Comparison of ENCODE assay signal across 12 cellular contexts in the genomic region with DNA sequence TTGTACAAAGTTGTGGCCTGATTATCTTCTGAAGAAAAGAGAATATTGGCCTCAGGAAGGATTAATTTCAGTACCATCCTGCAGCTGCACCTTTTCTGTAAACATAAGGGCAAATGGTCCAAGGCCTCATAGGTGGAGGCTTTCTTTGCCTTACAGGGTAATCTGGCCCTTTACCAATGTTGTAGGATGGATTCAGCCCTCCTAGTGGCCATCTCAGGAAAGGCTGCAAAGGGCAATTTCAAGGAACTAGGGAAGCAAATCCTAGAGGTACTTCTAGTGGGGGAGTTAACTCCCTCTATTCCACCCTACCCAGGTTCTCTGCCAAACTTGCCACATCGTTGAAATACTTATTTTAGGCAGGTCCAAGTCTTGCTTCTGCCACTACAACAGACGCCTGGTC. TPM values are rescaled to one million over a fixed set of nuclear protein-coding genes. Genes with fewer than 3 reads are reported as not detected.
DNase-seq lines count a peak whose midpoint lies in the region; ATAC-seq and TF ChIP-seq lines count a peak whose summit lies in the region.
"Had no signal": no experiment of that assay in that cellular context is flagged by ENCODE, and none has a peak within 500 bp of the region (broad histone marks: within the 10 kb centered on the region; RNA-seq: fewer than 3 reads in every experiment).

No MANE protein-coding gene starts in this region.

- no peak overlapping the region for H3K9ac ChIP-seq in liver (ENCODE audit: low read depth in 1 of 2, low read length in 2 of 2)

- peak in 1 of 2 donors; percentile 61 for TF ChIP-seq RAD21 in liver (IDR thresholded peaks at IDR 0.05)

- DNase-seq in ELR (ENCODE audit: low read depth), result peak; percentile 1
- DNase-seq in amniotic epithelial cell (ENCODE audit: low read depth), result peak; percentile 6
- no peak for DNase-seq in effector CD4-positive, alpha-beta T cell
- DNase-seq: activated CD8-positive, alpha-beta T cell treated with anti-CD3 and anti-CD28 coated beads for 36 hours; adrenal gland; NCI-H146; Right ventricle myocardium superior had no signal

- H3K4me3 ChIP-seq in liver (ENCODE audit: low read depth in 1 of 3, low read length in 3 of 3), result no peak overlapping the region
- H3K4me3 ChIP-seq: adrenal gland had no signal

- H3K27me3 ChIP-seq in liver (ENCODE audit: control insufficient read depth in 4 of 4, insufficient read depth in 4 of 4, low read length in 3 of 4), result no peaks in the 10 kb centered on the region
- H3K27me3 ChIP-seq: adrenal gland had no signal

- H3K36me3 ChIP-seq in liver (ENCODE audit: control insufficient read depth in 4 of 4, insufficient read depth in 3 of 4, low read depth in 1 of 4, low read length in 3 of 4), result no peaks in the 10 kb centered on the region
- H3K36me3 ChIP-seq: adrenal gland had no signal

- no peak overlapping the region for H3K27ac ChIP-seq in liver (ENCODE audit: low read depth in 1 of 2, low read length in 2 of 2)
- H3K27ac ChIP-seq: adrenal gland had no signal

- TF ChIP-seq CTCF in liver (IDR thresholded peaks at IDR 0.05; ENCODE audit: low read depth, low read length, missing input control), result peak; percentile 24

- WGBS in liver, result 88% methylated on average over 2 of the region's 2 CpGs

- ATAC-seq in HG02610 (IDR thresholded peaks at IDR 0.05; ENCODE audit: unreplicated experiment) (peak; percentile 46), HG03457 (IDR thresholded peaks at IDR 0.05; ENCODE audit: unreplicated experiment) (no peak), HG02571 (IDR thresholded peaks at IDR 0.05; ENCODE audit: unreplicated experiment) (no peak), HG03139 (IDR thresholded peaks at IDR 0.05; ENCODE audit: unreplicated experiment) (no peak)
- ATAC-seq: activated CD8-positive, alpha-beta T cell treated with anti-CD3 and anti-CD28 coated beads for 36 hours had no signal

- no peaks in the 10 kb centered on the region for H3K9me3 ChIP-seq in liver (ENCODE audit: control insufficient read depth in 4 of 4, low read length in 3 of 4)
- H3K9me3 ChIP-seq: adrenal gland had no signal

- peaks cover 0 to 7% (median 3%) of the 10 kb centered on the region in 4 donors for H3K4me1 ChIP-seq in liver (ENCODE audit: control insufficient read depth in 4 of 4, insufficient read depth in 4 of 4, low read length in 3 of 4)
- H3K4me1 ChIP-seq: adrenal gland had no signal

TF ChIP-seq in liver, 16 proteins besides CTCF, POLR2A, EP300 and RAD21:
- TF ChIP-seq, protein P1, sequence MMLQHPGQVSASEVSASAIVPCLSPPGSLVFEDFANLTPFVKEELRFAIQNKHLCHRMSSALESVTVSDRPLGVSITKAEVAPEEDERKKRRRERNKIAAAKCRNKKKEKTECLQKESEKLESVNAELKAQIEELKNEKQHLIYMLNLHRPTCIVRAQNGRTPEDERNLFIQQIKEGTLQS (IDR thresholded peaks at IDR 0.05), result no peak
- TF ChIP-seq SP1 (IDR thresholded peaks at IDR 0.05) (no peak), MAX (IDR thresholded peaks at IDR 0.05) (no peak), ZBTB33 (IDR thresholded peaks at IDR 0.05) (no peak), REST (IDR thresholded peaks at IDR 0.05) (no peak), FOXA2 (IDR thresholded peaks at IDR 0.05) (no peak), GABPA (IDR thresholded peaks at IDR 0.05 in 1 of 2, conservative IDR thresholded peaks at IDR 0.05 in 1 of 2) (no peak), YY1 (IDR thresholded peaks at IDR 0.05) (no peak), NR2F2 (IDR thresholded peaks at IDR 0.05) (no peak), HNF4A (conservative IDR thresholded peaks at IDR 0.05) (no peak), RXRA (IDR thresholded peaks at IDR 0.05) (no peak)

RNA-seq across cellular contexts. Expression of gene UGT2B11, which starts 57.6 kb away (rescaled TPM):
- total RNA-seq in liver, result 1 to 10 TPM in 1 of 2 donors, under 1 TPM in 1; 0.05 to 1.0 TPM
- 1 to 10 TPM in 1 of 2 donors, under 1 TPM in 1; 0.39 to 3.3 TPM for polyA plus RNA-seq in liver
- total RNA-seq: activated CD8-positive, alpha-beta T cell treated with anti-CD3 and anti-CD28 coated beads for 36 hours; Right ventricle myocardium superior had no signal
- polyA plus RNA-seq: adrenal gland had no signal
